Comparison of ENCODE assay signal across 8 cellular contexts in the genomic region with DNA sequence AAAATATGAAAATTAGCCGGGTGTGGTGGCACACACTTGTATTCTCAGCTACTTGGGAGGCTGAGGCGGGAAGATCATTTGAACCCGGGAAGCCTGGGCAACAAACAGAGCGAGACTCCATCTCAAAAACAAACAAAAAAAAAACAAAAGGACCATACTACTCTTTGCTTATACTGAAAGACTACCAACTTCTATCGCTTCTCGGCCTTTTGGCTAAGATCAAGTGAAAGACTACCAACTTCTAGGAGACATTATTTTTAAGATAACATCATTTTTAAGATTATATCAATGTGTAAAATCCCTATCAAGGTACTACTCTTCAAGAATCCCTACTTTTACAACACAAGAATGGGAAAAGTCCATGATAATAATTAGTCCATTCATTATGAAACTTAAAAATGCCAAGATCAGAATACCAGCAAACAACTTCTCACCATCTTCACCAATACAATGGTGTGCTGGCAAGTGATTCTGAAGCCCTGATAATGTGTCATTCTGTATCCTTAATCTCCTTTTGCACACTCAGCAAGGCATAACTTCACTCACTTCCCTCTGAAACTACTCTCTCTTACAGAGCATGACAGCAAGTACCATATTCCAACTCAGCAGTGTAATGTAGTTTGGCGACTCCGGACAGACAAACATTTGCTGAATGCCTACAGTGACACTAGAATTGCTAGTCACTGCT. TPM values are rescaled to one million over a fixed set of nuclear protein-coding genes. Genes with fewer than 3 reads are reported as not detected.
DNase-seq lines count a peak whose midpoint lies in the region; ATAC-seq and TF ChIP-seq lines count a peak whose summit lies in the region.

No MANE protein-coding gene starts in this region.

- no peak overlapping the region for H2AFZ ChIP-seq in OCI-LY1 (ENCODE audit: low read length)
- H2AFZ ChIP-seq in neural progenitor cell (replicated peaks) = no peak overlapping the region

- H3K9ac ChIP-seq in ES-I3 (ENCODE audit: low read depth, low read length) (peak overlapping the region; percentile 99), OCI-LY1 (ENCODE audit: low read length) (peak overlapping the region; percentile 83), neural progenitor cell (peak overlapping the region; percentile 48)

- peak overlapping the region; percentile 99 for H3K4me3 Mint-ChIP-seq in neural progenitor cell

- H3K27me3 Mint-ChIP-seq in neural progenitor cell (ENCODE audit: insufficient read depth, low read depth) = no peaks in the 10 kb centered on the region

- no peak overlapping the region for H3K27ac Mint-ChIP-seq in neural progenitor cell

- H3K4me2 ChIP-seq in OCI-LY1 (ENCODE audit: low read length) (peak overlapping the region; percentile 76), neural progenitor cell (peak overlapping the region; percentile 86)

- H3K36me3 Mint-ChIP-seq in neural progenitor cell = no peaks in the 10 kb centered on the region

- no peaks in the 10 kb centered on the region for H3K9me3 ChIP-seq in ES-I3 (ENCODE audit: control insufficient read depth, insufficient read depth, low read length)
- H3K9me3 ChIP-seq in OCI-LY1 (ENCODE audit: low read length) = no peaks in the 10 kb centered on the region
- H3K9me3 ChIP-seq in effector memory CD4-positive, alpha-beta T cell (ENCODE audit: control insufficient read depth, low read length) = no peaks in the 10 kb centered on the region
- H3K9me3 ChIP-seq in neural progenitor cell (ENCODE audit: low read depth) = no peaks in the 10 kb centered on the region

- no peak for DNase-seq in effector memory CD4-positive, alpha-beta T cell
- DNase-seq in neural progenitor cell (ENCODE audit: low spot score) = no peak
- DNase-seq in NCI-H128 (lab: John Stamatoyannopoulos, UW; ENCODE audit: unreplicated experiment) = no peak

- H3K27ac ChIP-seq in OCI-LY1 (ENCODE audit: low read depth, low read length, poor library complexity, severe bottlenecking) (peak overlapping the region; percentile 83), neural progenitor cell (no peak overlapping the region)
- peak overlapping the region; percentile 81 for H3K27ac ChIP-seq in effector memory CD4-positive, alpha-beta T cell (ENCODE audit: insufficient read depth, low read length, poor library complexity, severe bottlenecking)

- ATAC-seq in HG02884 (IDR thresholded peaks at IDR 0.05; ENCODE audit: unreplicated experiment) (no peak), GM21529 (IDR thresholded peaks at IDR 0.05; ENCODE audit: unreplicated experiment) (no peak), GM19328 (IDR thresholded peaks at IDR 0.05; ENCODE audit: unreplicated experiment) (no peak)

- TF ChIP-seq CTCF in OCI-LY1 (IDR thresholded peaks at IDR 0.05; ENCODE audit: low read length) = no peak
- no peak for TF ChIP-seq CTCF in neural progenitor cell (IDR thresholded peaks at IDR 0.05)

- H3K79me2 ChIP-seq in OCI-LY1 (ENCODE audit: insufficient read depth, low read length) = peaks cover 62% of the 10 kb centered on the region
- peaks cover 64% of the 10 kb centered on the region for H3K79me2 ChIP-seq in neural progenitor cell (ENCODE audit: low read depth)

- no peaks in the 10 kb centered on the region for H3K9me2 ChIP-seq in OCI-LY1 (ENCODE audit: low read depth, low read length)

- no peaks in the 10 kb centered on the region for H3K36me3 ChIP-seq in ES-I3 (ENCODE audit: insufficient read depth, low read length)
- H3K36me3 ChIP-seq in OCI-LY1 (ENCODE audit: insufficient read depth, low read length) = no peaks in the 10 kb centered on the region
- no peaks in the 10 kb centered on the region for H3K36me3 ChIP-seq in effector memory CD4-positive, alpha-beta T cell (ENCODE audit: control insufficient read depth, insufficient read depth, low read length)
- no peaks in the 10 kb centered on the region for H3K36me3 ChIP-seq in neural progenitor cell

- H3K4me1 Mint-ChIP-seq in neural progenitor cell = peaks cover 62% of the 10 kb centered on the region

- H3F3A ChIP-seq in OCI-LY1 (ENCODE audit: insufficient read depth, low read length) = no peaks in the 10 kb centered on the region
- H3F3A ChIP-seq in neural progenitor cell (ENCODE audit: low read depth) = peaks cover 54% of the 10 kb centered on the region

- H4K20me1 ChIP-seq in OCI-LY1 (ENCODE audit: insufficient read depth, low read length) (no peaks in the 10 kb centered on the region), neural progenitor cell (ENCODE audit: low read depth) (peaks cover 64% of the 10 kb centered on the region)

- H3K9me3 Mint-ChIP-seq in neural progenitor cell = no peaks in the 10 kb centered on the region

- H3K27me3 ChIP-seq in OCI-LY1 (ENCODE audit: insufficient read depth, low read length) (no peaks in the 10 kb centered on the region), neural progenitor cell (no peaks in the 10 kb centered on the region)
- no peaks in the 10 kb centered on the region for H3K27me3 ChIP-seq in effector memory CD4-positive, alpha-beta T cell (replicated peaks; ENCODE audit: control insufficient read depth, insufficient read depth, low read length, poor library complexity, severe bottlenecking)

- H3K4me1 ChIP-seq in ES-I3 (ENCODE audit: insufficient read depth, low read length) = peaks cover 33% of the 10 kb centered on the region
- peaks cover 73% of the 10 kb centered on the region for H3K4me1 ChIP-seq in OCI-LY1 (ENCODE audit: insufficient read depth, low read length, severe bottlenecking)
- H3K4me1 ChIP-seq in effector memory CD4-positive, alpha-beta T cell (ENCODE audit: control insufficient read depth, insufficient read depth, low read length, poor library complexity, severe bottlenecking) = peaks cover 55% of the 10 kb centered on the region
- H3K4me1 ChIP-seq in neural progenitor cell = peaks cover 44% of the 10 kb centered on the region

- H3K4me3 ChIP-seq in OCI-LY1 (ENCODE audit: low read depth, low read length, poor library complexity, severe bottlenecking) (peak overlapping the region; percentile 95), neural progenitor cell (peak overlapping the region; percentile 97)
- H3K4me3 ChIP-seq in effector memory CD4-positive, alpha-beta T cell (ENCODE audit: insufficient read depth, low read depth, low read length, poor library complexity, severe bottlenecking) = peak overlapping the region; percentile 75

RNA-seq across cellular contexts. Expression of gene PTP4A2, which starts 1.7 kb away (rescaled TPM):
- 211 and 540 TPM in 2 replicates for total RNA-seq in neural progenitor cell (ENCODE audit: low replicate concordance)

Comparison
In these comparisons a context has a peak if more than half of its experiments do, and no peak if none do; other contexts are left out.
1. H3K9ac ChIP-seq: peak in every context shown above with its lines; median percentile 99 in ES-I3; 83 in OCI-LY1; 48 in neural progenitor cell.